Comparison of ENCODE assay signal across 8 cellular contexts in the genomic region with DNA sequence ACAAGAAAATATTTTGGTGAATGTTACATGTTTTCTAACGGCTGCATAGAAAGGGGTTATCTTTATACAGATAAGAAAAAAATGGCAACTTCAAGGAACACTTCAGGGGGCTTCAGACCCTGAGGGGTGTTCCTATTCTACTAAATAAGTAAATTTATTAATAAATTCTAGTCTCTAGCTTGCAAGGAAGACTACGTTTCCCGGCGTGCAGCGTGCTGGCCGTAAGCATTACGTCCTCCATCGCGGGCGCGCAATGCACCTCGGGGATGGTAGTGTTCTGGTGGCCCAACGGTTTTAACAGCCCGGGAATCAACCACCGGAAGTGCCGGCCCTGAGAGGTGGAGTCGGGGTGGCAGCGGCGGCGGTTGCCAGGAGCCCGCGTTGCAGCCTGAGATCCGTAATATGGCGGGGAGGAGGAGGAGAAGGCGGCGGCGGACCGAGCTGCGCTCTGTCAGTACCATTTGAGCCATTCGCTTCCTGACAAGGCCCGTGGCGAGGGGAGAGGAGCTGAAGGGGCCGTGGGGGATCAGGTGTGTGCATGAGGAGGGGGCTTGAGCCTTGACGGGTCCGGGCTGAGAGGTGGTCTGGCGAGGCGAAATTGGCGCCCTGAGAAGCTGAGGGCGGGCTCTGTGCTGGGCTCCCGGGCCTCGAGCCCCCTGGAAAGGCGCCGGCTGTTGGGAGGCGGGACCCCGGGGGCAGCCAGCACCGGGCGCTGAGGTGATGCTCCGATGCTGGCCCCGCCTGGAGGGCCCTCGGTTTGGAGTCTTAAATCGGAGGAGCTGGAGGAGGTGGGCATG. TPM values are rescaled to one million over a fixed set of nuclear protein-coding genes. Genes with fewer than 3 reads are reported as not detected.
DNase-seq lines count a peak whose midpoint lies in the region; ATAC-seq and TF ChIP-seq lines count a peak whose summit lies in the region.

A gene with protein sequence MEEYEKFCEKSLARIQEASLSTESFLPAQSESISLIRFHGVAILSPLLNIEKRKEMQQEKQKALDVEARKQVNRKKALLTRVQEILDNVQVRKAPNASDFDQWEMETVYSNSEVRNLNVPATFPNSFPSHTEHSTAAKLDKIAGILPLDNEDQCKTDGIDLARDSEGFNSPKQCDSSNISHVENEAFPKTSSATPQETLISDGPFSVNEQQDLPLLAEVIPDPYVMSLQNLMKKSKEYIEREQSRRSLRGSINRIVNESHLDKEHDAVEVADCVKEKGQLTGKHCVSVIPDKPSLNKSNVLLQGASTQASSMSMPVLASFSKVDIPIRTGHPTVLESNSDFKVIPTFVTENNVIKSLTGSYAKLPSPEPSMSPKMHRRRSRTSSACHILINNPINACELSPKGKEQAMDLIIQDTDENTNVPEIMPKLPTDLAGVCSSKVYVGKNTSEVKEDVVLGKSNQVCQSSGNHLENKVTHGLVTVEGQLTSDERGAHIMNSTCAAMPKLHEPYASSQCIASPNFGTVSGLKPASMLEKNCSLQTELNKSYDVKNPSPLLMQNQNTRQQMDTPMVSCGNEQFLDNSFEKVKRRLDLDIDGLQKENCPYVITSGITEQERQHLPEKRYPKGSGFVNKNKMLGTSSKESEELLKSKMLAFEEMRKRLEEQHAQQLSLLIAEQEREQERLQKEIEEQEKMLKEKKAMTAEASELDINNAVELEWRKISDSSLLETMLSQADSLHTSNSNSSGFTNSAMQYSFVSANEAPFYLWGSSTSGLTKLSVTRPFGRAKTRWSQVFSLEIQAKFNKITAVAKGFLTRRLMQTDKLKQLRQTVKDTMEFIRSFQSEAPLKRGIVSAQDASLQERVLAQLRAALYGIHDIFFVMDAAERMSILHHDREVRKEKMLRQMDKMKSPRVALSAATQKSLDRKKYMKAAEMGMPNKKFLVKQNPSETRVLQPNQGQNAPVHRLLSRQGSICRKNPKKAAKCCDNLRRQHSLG (plus strand): TSS at position 384 of the 797 bp plus-strand sequence. CDS start 3,940 bp downstream, outside the sequence.

- POLR2A ChIA-PET in naive thymus-derived CD4-positive, alpha-beta T cell (lab: Charles Lee), result interaction anchor here (0.6 to 3.7 kb wide), 4 partner anchors 25 to 733 kb away, joined by 3 to 37 read pairs (median 6); partner anchors contain the start of genes COQ7, RPS15A and VPS35L

- H3K4me3 Mint-ChIP-seq in activated T-helper 17 cell treated with anti-CD3 and anti-CD28 coated beads, Interleukin-2, amount 50 U/mL, for 72 hours, result peak within 1 kb of the TSS; percentile 98
- peak within 1 kb of the TSS; percentile 92 to 100 (median 97) for H3K4me3 Mint-ChIP-seq in naive thymus-derived CD4-positive, alpha-beta T cell
- H3K4me3 Mint-ChIP-seq in stimulated activated memory B cell treated with anti-CD40 and anti-IgM and Interleukin-4, amounts not matched to agents 10 μg/mL and 1 μg/mL and 100 μg/mL, for 72 hours, result peak within 1 kb of the TSS; percentile 93

- H3K9me3 ChIP-seq in RWPE2 (ENCODE audit: severe bottlenecking), result no peaks in the 10 kb centered on the region
- H3K9me3 ChIP-seq in naive thymus-derived CD4-positive, alpha-beta T cell (ENCODE audit: control insufficient read depth in 2 of 3, low read length in 3 of 3), result no peaks in the 10 kb centered on the region

- no peaks in the 10 kb centered on the region for H3K9me3 Mint-ChIP-seq in activated T-helper 17 cell treated with anti-CD3 and anti-CD28 coated beads, Interleukin-2, amount 50 U/mL, for 72 hours
- no peaks in the 10 kb centered on the region for H3K9me3 Mint-ChIP-seq in naive thymus-derived CD4-positive, alpha-beta T cell
- H3K9me3 Mint-ChIP-seq in stimulated activated memory B cell treated with anti-CD40 and anti-IgM and Interleukin-4, amounts not matched to agents 10 μg/mL and 1 μg/mL and 100 μg/mL, for 72 hours, result no peaks in the 10 kb centered on the region

- peaks cover 12% of the 10 kb centered on the region for H3K36me3 Mint-ChIP-seq in activated T-helper 17 cell treated with anti-CD3 and anti-CD28 coated beads, Interleukin-2, amount 50 U/mL, for 72 hours (ENCODE audit: low read depth)
- H3K36me3 Mint-ChIP-seq in naive thymus-derived CD4-positive, alpha-beta T cell, result peaks cover 0 to 13% (median 6%) of the 10 kb centered on the region in 5 donors
- H3K36me3 Mint-ChIP-seq in stimulated activated memory B cell treated with anti-CD40 and anti-IgM and Interleukin-4, amounts not matched to agents 10 μg/mL and 1 μg/mL and 100 μg/mL, for 72 hours, result peaks cover 6% of the 10 kb centered on the region

- H3K36me3 ChIP-seq in RWPE2 (ENCODE audit: low read depth), result peaks cover 25% of the 10 kb centered on the region
- peaks cover 0 to 15% (median 0%) of the 10 kb centered on the region in 3 experiments for H3K36me3 ChIP-seq in naive thymus-derived CD4-positive, alpha-beta T cell (ENCODE audit: control insufficient read depth in 2 of 3, insufficient read depth in 3 of 3, low read length in 3 of 3)

- H3K27ac Mint-ChIP-seq in activated T-helper 17 cell treated with anti-CD3 and anti-CD28 coated beads, Interleukin-2, amount 50 U/mL, for 72 hours, result peak within 1 kb of the TSS; percentile 95
- H3K27ac Mint-ChIP-seq in naive thymus-derived CD4-positive, alpha-beta T cell, result peak within 1 kb of the TSS; percentile 83 to 95 (median 90)
- H3K27ac Mint-ChIP-seq in stimulated activated memory B cell treated with anti-CD40 and anti-IgM and Interleukin-4, amounts not matched to agents 10 μg/mL and 1 μg/mL and 100 μg/mL, for 72 hours, result peak within 1 kb of the TSS; percentile 87

- no peak for TF ChIP-seq CTCF in RWPE2 (IDR thresholded peaks at IDR 0.05; ENCODE audit: poor library complexity, severe bottlenecking)
- no peak for TF ChIP-seq CTCF in fibroblast of mammary gland (conservative IDR thresholded peaks at IDR 0.05; ENCODE audit: control insufficient read depth, insufficient read depth, low read depth, low read length)

- peak within 1 kb of the TSS; percentile 43 for H3K27ac ChIP-seq in RWPE2 (ENCODE audit: poor library complexity, severe bottlenecking)
- peak within 1 kb of the TSS; percentile 82 for H3K27ac ChIP-seq in naive thymus-derived CD4-positive, alpha-beta T cell (ENCODE audit: low read depth, low read length)

- intact Hi-C loops in naive thymus-derived CD4-positive, alpha-beta T cell (cut with micrococcal nuclease), result loop anchor here (1.0 to 10.0 kb wide), 13 partner anchors 15 to 1981 kb away; partner anchors contain the start of genes ARL6IP1 (in 2 of the 2), COQ7 (in 2 of the 2), THUMPD1 (in 2 of the 2) and VPS35L (in 2 of the 2)

- peak; percentile 98 for DNase-seq in Daoy (ENCODE audit: low read depth)
- DNase-seq in H4 (ENCODE audit: low spot score), result peak; percentile 96
- DNase-seq in LoVo (ENCODE audit: low spot score), result peak; percentile 95
- DNase-seq in RWPE2 (ENCODE audit: low spot score), result peak; percentile 97
- DNase-seq in fibroblast of mammary gland (ENCODE audit: low read depth), result peak; percentile 95
- DNase-seq in naive thymus-derived CD4-positive, alpha-beta T cell, result peak; percentile 82 to 94 (median 92)

- H3K27me3 Mint-ChIP-seq in activated T-helper 17 cell treated with anti-CD3 and anti-CD28 coated beads, Interleukin-2, amount 50 U/mL, for 72 hours, result no peaks in the 10 kb centered on the region
- H3K27me3 Mint-ChIP-seq in naive thymus-derived CD4-positive, alpha-beta T cell, result no peaks in the 10 kb centered on the region
- H3K27me3 Mint-ChIP-seq in stimulated activated memory B cell treated with anti-CD40 and anti-IgM and Interleukin-4, amounts not matched to agents 10 μg/mL and 1 μg/mL and 100 μg/mL, for 72 hours, result no peaks in the 10 kb centered on the region

- H3K27me3 ChIP-seq in RWPE2 (ENCODE audit: insufficient read depth, poor library complexity, severe bottlenecking), result no peaks in the 10 kb centered on the region
- no peaks in the 10 kb centered on the region for H3K27me3 ChIP-seq in naive thymus-derived CD4-positive, alpha-beta T cell (ENCODE audit: control insufficient read depth in 2 of 2, insufficient read depth in 2 of 2, low read length in 2 of 2)

- CTCF ChIA-PET in naive thymus-derived CD4-positive, alpha-beta T cell (lab: Charles Lee), result interaction anchor here (0.6 to 2.3 kb wide), 5 partner anchors 22 to 608 kb away, joined by 3 to 19 read pairs (median 4); partner anchors contain the start of gene VPS35L

- peaks cover 26% of the 10 kb centered on the region for H3K4me1 Mint-ChIP-seq in activated T-helper 17 cell treated with anti-CD3 and anti-CD28 coated beads, Interleukin-2, amount 50 U/mL, for 72 hours
- peaks cover 39 to 60% (median 49%) of the 10 kb centered on the region in 7 donors for H3K4me1 Mint-ChIP-seq in naive thymus-derived CD4-positive, alpha-beta T cell
- H3K4me1 Mint-ChIP-seq in stimulated activated memory B cell treated with anti-CD40 and anti-IgM and Interleukin-4, amounts not matched to agents 10 μg/mL and 1 μg/mL and 100 μg/mL, for 72 hours, result peaks cover 45% of the 10 kb centered on the region

- peak; percentile 85 for ATAC-seq in RWPE2 (ENCODE audit: low read depth)
- ATAC-seq in activated T-helper 17 cell treated with anti-CD3 and anti-CD28 coated beads, Interleukin-2, amount 50 U/mL, for 72 hours (replicated peaks), result peak; percentile 88
- ATAC-seq in naive thymus-derived CD4-positive, alpha-beta T cell, result peak; percentile 90
- ATAC-seq in stimulated activated memory B cell treated with anti-CD40 and anti-IgM and Interleukin-4, amounts not matched to agents 10 μg/mL and 1 μg/mL and 100 μg/mL, for 72 hours, result peak; percentile 94

- H3K4me3 ChIP-seq in RWPE2 (ENCODE audit: severe bottlenecking) (peak within 1 kb of the TSS; percentile 85), fibroblast of mammary gland (ENCODE audit: control insufficient read depth, low read depth, low read length) (peak within 1 kb of the TSS; percentile 94)
- H3K4me3 ChIP-seq in naive thymus-derived CD4-positive, alpha-beta T cell (ENCODE audit: low read length), result peak within 1 kb of the TSS; percentile 89

- H3K4me1 ChIP-seq in RWPE2 (ENCODE audit: insufficient read depth, poor library complexity, severe bottlenecking), result peaks cover 5% of the 10 kb centered on the region
- H3K4me1 ChIP-seq in naive thymus-derived CD4-positive, alpha-beta T cell (ENCODE audit: control insufficient read depth in 2 of 2, insufficient read depth in 2 of 2, low read length in 2 of 2), result peaks cover 15 to 31% of the 10 kb centered on the region in 2 donors

RNA-seq across cellular contexts. Expression of the gene that starts here (rescaled TPM):
- 14.2 and 17.7 TPM in 2 replicates for total RNA-seq in Daoy (2014; rRNA removed; shearing (Covaris generic))
- total RNA-seq in H4 (2014; rRNA removed; shearing (Covaris generic)), result 7.0 and 8.0 TPM in 2 replicates
- total RNA-seq in activated T-helper 17 cell treated with anti-CD3 and anti-CD28 coated beads, Interleukin-2, amount 50 U/mL, for 72 hours, result 10 to 100 TPM; 28.1 to 46.5 TPM
- total RNA-seq in naive thymus-derived CD4-positive, alpha-beta T cell, result 10 to 100 TPM; 14.9 to 33.0 (median 18.2) TPM
- polyA plus RNA-seq in naive thymus-derived CD4-positive, alpha-beta T cell, result 10 to 100 TPM in 1 of 2 donors, 1 to 10 TPM in 1; 9.2 to 11.2 TPM

Comparison
In these comparisons a context has a peak if more than half of its experiments do, and no peak if none do; other contexts are left out.
1. Peak in every context shown above with its lines: DNase-seq, ATAC-seq, H3K4me3 ChIP-seq and H3K27ac ChIP-seq.